In the genomic region with DNA sequence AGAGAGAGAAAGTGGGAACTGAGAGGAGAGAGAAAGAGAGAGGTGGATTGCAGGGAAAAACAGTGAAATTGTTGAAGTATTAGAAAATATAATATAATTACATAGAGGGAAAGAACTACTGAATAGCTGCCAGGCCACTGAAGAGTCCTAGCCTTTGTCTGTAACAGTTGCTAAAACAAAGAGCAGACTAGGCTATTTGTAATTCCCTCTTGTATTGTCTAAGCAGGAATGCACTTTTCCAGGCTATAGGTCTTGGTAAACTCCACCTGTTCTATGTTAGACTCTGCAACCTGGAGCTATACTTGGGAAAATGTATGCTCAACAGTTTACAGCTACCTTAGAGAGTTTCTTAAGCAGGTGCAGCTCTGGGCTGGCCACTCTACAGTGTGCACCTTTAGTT, we compare ENCODE assay signal across 9 cellular contexts.
"Had no signal": no experiment of that assay in that cellular context is flagged by ENCODE, and none has a peak within 500 bp of the region (broad histone marks: within the 10 kb centered on the region; RNA-seq: fewer than 3 reads in every experiment).

No MANE protein-coding gene starts in this region.

- H3K27ac ChIP-seq: HL-60 had no signal

- H3K4me3 ChIP-seq: HAP-1 had no signal

- H3K4me3 Mint-ChIP-seq: HFFc6 had no signal

- H3K9me3 ChIP-seq: HAP-1 had no signal

- H3K27ac Mint-ChIP-seq: HFFc6, IgD-negative memory B cell had no signal

- H3K4me1 Mint-ChIP-seq: IgD-negative memory B cell had no signal

- H3K36me3 ChIP-seq: HAP-1 had no signal

- DNase-seq: GOT3, H7, HFFc6, KBM-7 had no signal

- ATAC-seq: HCT116, HepG2 had no signal

- H3K36me3 Mint-ChIP-seq: IgD-negative memory B cell had no signal

- H3K27me3 Mint-ChIP-seq: IgD-negative memory B cell had no signal
